In genomic region chr14:101405171-101405883, GRCh38 we compare ENCODE assay signal across 21 cellular contexts.
DNase-seq lines count a peak whose midpoint lies in the region; ATAC-seq, FAIRE-seq and TF ChIP-seq lines count a peak whose summit lies in the region.
"Had no signal": no experiment of that assay in that cellular context is flagged by ENCODE, and none has a peak within 500 bp of the region (broad histone marks: within the 10 kb centered on the region; RNA-seq: fewer than 3 reads in every experiment).

No MANE protein-coding gene starts in this region.

- TF ChIP-seq CTCF in heart left ventricle (IDR thresholded peaks at IDR 0.05) (no peak), K562 (IDR thresholded peaks at IDR 0.05 in 2 of 3, conservative IDR thresholded peaks at IDR 0.05 in 1 of 3; ENCODE audit: insufficient read depth in 2 of 3, low read depth in 1 of 3, low read length in 3 of 3) (no peak), HepG2 (CRISPR knock-in tag; IDR thresholded peaks at IDR 0.05) (no peak), uterus (IDR thresholded peaks at IDR 0.05) (no peak)

- H3K36me3 ChIP-seq in heart left ventricle (no peaks in the 10 kb centered on the region), K562 (ENCODE audit: control insufficient read depth, insufficient read depth, low read length) (no peaks in the 10 kb centered on the region), HepG2 (replicated peaks in 1 of 2; ENCODE audit: control insufficient read depth in 1 of 2, insufficient read depth in 2 of 2, low read length in 2 of 2) (no peaks in the 10 kb centered on the region), uterus (no peaks in the 10 kb centered on the region)
- H3K36me3 ChIP-seq: HAP-1 had no signal

- DNase-seq in Right ventricle myocardium inferior (ENCODE audit: missing footprints), result no peak
- no peak for DNase-seq in heart left ventricle
- no peak for DNase-seq in K562 (ENCODE audit: extremely low read depth in 1 of 4, low spot score in 3 of 4)
- DNase-seq in HepG2 (ENCODE audit: low spot score), result no peak
- DNase-seq in uterus, result peak; percentile 48 to 66
- DNase-seq in posterior cingulate gyrus, result no peak
- DNase-seq in activated effector memory CD4-positive, alpha-beta T cell treated with anti-CD3 and anti-CD28 coated beads, Interleukin-2, amount 50 U/mL, for 16 hours, result no peak
- DNase-seq: ACHN; activated CD4-positive, CD25-positive, alpha-beta regulatory T cell treated with anti-CD3 and anti-CD28 coated beads, Interleukin-2, amount 50 U/mL, for 72 hours; activated CD8-positive, alpha-beta memory T cell treated with anti-CD3 and anti-CD28 coated beads, Interleukin-2, amount 50 U/mL, for 48 hours; activated naive CD4-positive, alpha-beta T cell treated with anti-CD3 and anti-CD28 coated beads, Interleukin-2, amount 10 ng/mL, durations not matched to agents 7 days and 5 days; CD4-positive, CD25-positive, alpha-beta regulatory T cell; DMS79; left cardiac atrium; NCI-H1105 treated with DMSO at 0.1 percent for 48 hours; SHP77 treated with DMSO at 0.1 percent for 48 hours; stimulated activated naive CD4-positive, alpha-beta T cell had no signal

- no peak for FAIRE-seq in K562 (lab: Jason Lieb, UNC)
- FAIRE-seq in HepG2 (lab: Jason Lieb, UNC), result no peak
- FAIRE-seq: GM18507 had no signal

- no peaks in the 10 kb centered on the region for H3K9me1 ChIP-seq in K562 (ENCODE audit: control insufficient read depth, insufficient read depth, low read length)

- POLR2A ChIA-PET in K562 (lab: Yijun Ruan, JAX) (no interaction called here), HepG2 (lab: Yijun Ruan, JAX) (no interaction called here)

- ATAC-seq in Right ventricle myocardium inferior (peak; percentile 26), heart left ventricle (no peak), K562 (no peak), HepG2 (no peak), GM19324 (IDR thresholded peaks at IDR 0.05; ENCODE audit: low FRiP score, unreplicated experiment) (no peak)
- ATAC-seq: esophagus mucosa had no signal

- H3K4me3 ChIP-seq in heart left ventricle (no peak overlapping the region), K562 (no peak overlapping the region), HepG2 (replicated peaks in 1 of 3; ENCODE audit: insufficient read depth in 1 of 3, low read depth in 2 of 3, low read length in 3 of 3) (no peak overlapping the region), uterus (no peak overlapping the region)
- H3K4me3 ChIP-seq: HAP-1 had no signal

- H3K9me3 ChIP-seq in heart left ventricle (no peaks in the 10 kb centered on the region), K562 (replicated peaks; ENCODE audit: control insufficient read depth, insufficient read depth, low read depth, low read length) (no peaks in the 10 kb centered on the region), HepG2 (ENCODE audit: low read length) (no peaks in the 10 kb centered on the region), uterus (no peaks in the 10 kb centered on the region)
- H3K9me3 ChIP-seq: HAP-1 had no signal

- TF ChIP-seq EP300 in K562 (IDR thresholded peaks at IDR 0.05; ENCODE audit: low read length) (no peak), HepG2 (IDR thresholded peaks at IDR 0.05; ENCODE audit: low read depth in 2 of 2, low read length in 2 of 2) (no peak), HepG2 (CRISPR knock-in tag; IDR thresholded peaks at IDR 0.05; ENCODE audit: borderline replicate concordance) (no peak)

- no TSS peak for BruUV-seq in K562 (replicated peaks; lab: Mats Ljungman, UMichigan)
- BruUV-seq in HepG2 (replicated peaks; lab: Mats Ljungman, UMichigan), result no TSS peak

- H4K20me1 ChIP-seq in K562 (replicated peaks; ENCODE audit: control insufficient read depth, insufficient read depth, low read length) (no peaks in the 10 kb centered on the region), HepG2 (ENCODE audit: insufficient read depth, low read length) (no peaks in the 10 kb centered on the region)

- no peak overlapping the region for H3K27ac ChIP-seq in heart left ventricle
- no peak overlapping the region for H3K27ac ChIP-seq in K562 (ENCODE audit: extremely low read depth, low read depth, low read length)
- H3K27ac ChIP-seq in HepG2 (ENCODE audit: extremely low read length, insufficient read depth, low read length), result no peak overlapping the region
- peak overlapping the region; percentile 47 to 85 for H3K27ac ChIP-seq in uterus

- in situ Hi-C loops in K562 (cut with MboI) (no loop called here), HepG2 (cut with HindIII; ENCODE audit: extremely low pct_ligation_motif_present, low pct_unique_long_range_greater_than_20kb) (no loop called here)

- intact Hi-C loops in Right ventricle myocardium inferior (cut with DNase I), result no loop called here
- intact Hi-C loops in heart left ventricle (cut with DNase I), result no loop called here
- intact Hi-C loops in K562 (cut with micrococcal nuclease), result no loop called here
- intact Hi-C loops in HepG2 (cut with micrococcal nuclease; ENCODE audit: unreplicated experiment), result no loop called here
- intact Hi-C loops in uterus (cut with DNase I; ENCODE audit: low total_unique reads), result no loop called here
- intact Hi-C loops in posterior cingulate gyrus (cut with DNase I), result no loop called here

- H3K4me2 ChIP-seq in K562 (ENCODE audit: insufficient read depth, low read length) (no peak overlapping the region), HepG2 (ENCODE audit: low read depth, low read length) (no peak overlapping the region)

- CTCF ChIA-PET in K562 (lab: Yijun Ruan, JAX; ENCODE audit: low intra/inter-chr PET ratio) (no interaction called here), HepG2 (lab: Yijun Ruan, JAX; ENCODE audit: low intra/inter-chr PET ratio, low total read pairs) (no interaction called here)

- H3K79me2 ChIP-seq in K562 (ENCODE audit: control insufficient read depth, insufficient read depth, low read length) (no peaks in the 10 kb centered on the region), HepG2 (ENCODE audit: insufficient read depth, low read length) (no peaks in the 10 kb centered on the region)

- no peak overlapping the region for H3K9ac ChIP-seq in K562 (ENCODE audit: insufficient read depth in 1 of 2, low read depth in 2 of 2, low read length in 2 of 2)
- H3K9ac ChIP-seq in HepG2 (ENCODE audit: insufficient read depth, low read depth, low read length), result no peak overlapping the region

- no peak for TF ChIP-seq RAD21 in K562 (CRISPR knock-in tag; conservative IDR thresholded peaks at IDR 0.05 in 1 of 2, IDR thresholded peaks at IDR 0.05 in 1 of 2)
- no peak for TF ChIP-seq RAD21 in HepG2 (CRISPR knock-in tag; IDR thresholded peaks at IDR 0.05)

- H3K4me1 ChIP-seq in heart left ventricle, result no peaks in the 10 kb centered on the region
- H3K4me1 ChIP-seq in K562 (replicated peaks in 1 of 2; ENCODE audit: control insufficient read depth in 2 of 2, insufficient read depth in 2 of 2, low read length in 2 of 2), result peaks cover 0 to 4% of the 10 kb centered on the region in 2 experiments; a peak in 1 of 5 replicates
- 0 out of 2 replicates have a peak, but pooled peaks cover 7% of the 10 kb centered on the region for H3K4me1 ChIP-seq in HepG2 (ENCODE audit: insufficient read depth, low read length)
- H3K4me1 ChIP-seq in uterus, result peaks cover 9 to 10% of the 10 kb centered on the region in 2 donors
- H3K4me1 ChIP-seq: HAP-1 had no signal

- H2AFZ ChIP-seq in K562 (ENCODE audit: low read depth, low read length), result no peak overlapping the region
- no peak overlapping the region for H2AFZ ChIP-seq in HepG2 (ENCODE audit: low read length)

- peaks cover 0 to 17% (median 0%) of the 10 kb centered on the region in 9 donors for H3K27me3 ChIP-seq in heart left ventricle
- H3K27me3 ChIP-seq in K562 (ENCODE audit: control insufficient read depth in 2 of 2, insufficient read depth in 2 of 2, low read length in 2 of 2), result peaks cover 2 to 55% of the 10 kb centered on the region in 2 experiments
- H3K27me3 ChIP-seq in HepG2 (ENCODE audit: control insufficient read depth in 1 of 2, insufficient read depth in 2 of 2, low read length in 2 of 2), result peaks cover 0 to 45% of the 10 kb centered on the region in 2 experiments; a peak in 3 of 5 replicates
- no peaks in the 10 kb centered on the region for H3K27me3 ChIP-seq in uterus

- TF ChIP-seq POLR2A in heart left ventricle (IDR thresholded peaks at IDR 0.05) (no peak), K562 (conservative IDR thresholded peaks at IDR 0.05) (no peak), HepG2 (IDR thresholded peaks at IDR 0.05; ENCODE audit: insufficient read depth in 1 of 2, low read depth in 2 of 2, low read length in 2 of 2) (no peak), uterus (IDR thresholded peaks at IDR 0.05) (no peak)

- WGBS in heart left ventricle, 4 donors, result 40 to 51% (median 43%) methylated on average over 12 of the region's 12 CpGs
- 3% methylated on average over 12 of the region's 12 CpGs for WGBS in K562 (ENCODE audit: insufficient coverage, low coverage, missing lambda C conversion rate)
- 46% methylated on average over 12 of the region's 12 CpGs for WGBS in HepG2 (ENCODE audit: low lambda C conversion rate)

TF ChIP-seq in K562, 482 proteins besides CTCF, POLR2A, EP300 and RAD21 (continues in another document):
- no peak for TF ChIP-seq SIX5 (IDR thresholded peaks at IDR 0.05; ENCODE audit: borderline replicate concordance in 1 of 2, insufficient read depth in 1 of 2, low read depth in 1 of 2, low read length in 2 of 2)
- TF ChIP-seq DACH1 (IDR thresholded peaks at IDR 0.05; ENCODE audit: partially characterized antibody), result no peak
- TF ChIP-seq U2AF1 (optimal IDR thresholded peaks at IDR 0.05; ENCODE audit: low read depth, low read length), result no peak
- TF ChIP-seq MTA1 (IDR thresholded peaks at IDR 0.05; ENCODE audit: borderline replicate concordance), result no peak
- peak; percentile 59 for TF ChIP-seq CEBPB (tag; IDR thresholded peaks at IDR 0.05)
- TF ChIP-seq TGIF2 (CRISPR knock-in tag; IDR thresholded peaks at IDR 0.05), result no peak

TF ChIP-seq in HepG2, 621 proteins besides CTCF, POLR2A, EP300 and RAD21 (continues in another document):
- TF ChIP-seq THYN1 (CRISPR knock-in tag; IDR thresholded peaks at IDR 0.05; ENCODE audit: borderline replicate concordance, low read depth) (no peak), RAD51 (IDR thresholded peaks at IDR 0.05; ENCODE audit: borderline replicate concordance) (peak; percentile 42; the same call in 1 of the 2 replicates)

Comparison
In these comparisons a context has a peak if more than half of its experiments do, and no peak if none do; other contexts are left out.
1. DNase-seq: peak in uterus (2 of 2); none in Right ventricle myocardium inferior (single experiment), heart left ventricle (0 of 5), K562 (0 of 4), HepG2 (single experiment), posterior cingulate gyrus (0 of 10) and activated effector memory CD4-positive, alpha-beta T cell treated with anti-CD3 and anti-CD28 coated beads, Interleukin-2, amount 50 U/mL, for 16 hours (single experiment).
2. H3K27ac ChIP-seq: peak in uterus (2 of 2); none in heart left ventricle (0 of 12), K562 (single experiment) and HepG2 (single experiment).